In genomic region chr3:7787871-7788828, GRCh38 we compare ENCODE assay signal across 13 cellular contexts.
DNase-seq lines count a peak whose midpoint lies in the region; TF ChIP-seq lines count a peak whose summit lies in the region.
"Had no signal": no experiment of that assay in that cellular context is flagged by ENCODE, and none has a peak within 500 bp of the region (broad histone marks: within the 10 kb centered on the region; RNA-seq: fewer than 3 reads in every experiment).

No MANE protein-coding gene starts in this region.

- H3K79me2 ChIP-seq in OCI-LY3 (ENCODE audit: low read length) = no peaks in the 10 kb centered on the region
- no peaks in the 10 kb centered on the region for H3K79me2 ChIP-seq in mesendoderm (ENCODE audit: control insufficient read depth, insufficient read depth, low read length)

- H4K20me1 ChIP-seq in OCI-LY3 (ENCODE audit: insufficient read depth, low read length) = no peaks in the 10 kb centered on the region

- H3K18ac ChIP-seq in mesendoderm (ENCODE audit: low read length) = peak overlapping the region; percentile 83

- H3K9ac ChIP-seq in OCI-LY3 (ENCODE audit: low read length) (no peak overlapping the region), mesendoderm (ENCODE audit: low read length) (no peak overlapping the region)

- H3K56ac ChIP-seq in mesendoderm (ENCODE audit: low read length) = peak overlapping the region; percentile 38

- no peak overlapping the region for H2AK5ac ChIP-seq in mesendoderm (ENCODE audit: low read length)

- H3K23ac ChIP-seq in mesendoderm (ENCODE audit: low read length) = no peak overlapping the region

- H3K4me2 ChIP-seq in OCI-LY3 (ENCODE audit: low read length) (no peak overlapping the region), mesendoderm (ENCODE audit: low read length) (no peak overlapping the region)

- WGBS in mesendoderm (ENCODE audit: extremely low coverage, insufficient coverage, low lambda C conversion rate) = no CpG with 5 or more reads among the region's 5 CpGs

- H3K4me3 ChIP-seq in OCI-LY3 (ENCODE audit: low read length) = no peak overlapping the region
- H3K4me3 ChIP-seq in mesendoderm (ENCODE audit: low read length) = no peak overlapping the region
- H3K4me3 ChIP-seq: gastroesophageal sphincter had no signal

- DNase-seq in H4 (ENCODE audit: low spot score) (peak; percentile 20), epithelial cell of prostate (ENCODE audit: low read depth, low spot score) (peak; percentile 86), mesendoderm (peak; percentile 88), cerebellar cortex (ENCODE audit: low spot score) (no peak)
- DNase-seq in stimulated activated CD4-positive, alpha-beta T cell treated with anti-CD3 and anti-CD28 coated beads, Interleukin-4, amount 100 ng/mL, for 4 hours = no peak
- DNase-seq in activated CD4-positive, alpha-beta T cell treated with anti-CD3 and anti-CD28 coated beads for 1 hour = no peak
- DNase-seq: activated CD8-positive, alpha-beta memory T cell treated with anti-CD3 and anti-CD28 coated beads for 24 hours; activated effector memory CD4-positive, alpha-beta T cell treated with Interleukin-2 at 50 U/mL for 16 hours; effector CD8-positive, alpha-beta T cell; left colon; naive thymus-derived CD4-positive, alpha-beta T cell had no signal

- no peaks in the 10 kb centered on the region for H3K9me3 ChIP-seq in OCI-LY3 (ENCODE audit: insufficient read depth, low read length)
- H3K9me3 ChIP-seq: gastroesophageal sphincter had no signal

- no peaks in the 10 kb centered on the region for H3K79me1 ChIP-seq in mesendoderm (ENCODE audit: low read length)

- H3K4me1 ChIP-seq in OCI-LY3 (ENCODE audit: low read length) (no peaks in the 10 kb centered on the region), mesendoderm (ENCODE audit: control insufficient read depth, low read depth, low read length) (peaks cover 13% of the 10 kb centered on the region)
- H3K4me1 ChIP-seq: gastroesophageal sphincter had no signal

- H2BK120ac ChIP-seq in mesendoderm (ENCODE audit: low read depth, low read length) = no peak overlapping the region

- peak overlapping the region; percentile 70 for H2BK5ac ChIP-seq in mesendoderm (ENCODE audit: low read length)

- H4K8ac ChIP-seq in mesendoderm (ENCODE audit: low read depth, low read length) = no peak overlapping the region

- no peak overlapping the region for H2BK15ac ChIP-seq in mesendoderm (replicated peaks; ENCODE audit: low read depth)

- H3K4ac ChIP-seq in mesendoderm (ENCODE audit: low read depth, low read length) = peak overlapping the region; percentile 52

- 0 out of 2 replicates have a peak, but pooled peaks have one; percentile 22 for TF ChIP-seq CTCF in OCI-LY3 (IDR thresholded peaks at IDR 0.05; ENCODE audit: low read depth, low read length)

- no peak overlapping the region for H4K5ac ChIP-seq in mesendoderm (ENCODE audit: low read length)

- no peaks in the 10 kb centered on the region for H3K27me3 ChIP-seq in OCI-LY3 (ENCODE audit: low read depth, low read length)
- no peaks in the 10 kb centered on the region for H3K27me3 ChIP-seq in mesendoderm (ENCODE audit: insufficient read depth, low read length, poor library complexity)
- H3K27me3 ChIP-seq: gastroesophageal sphincter had no signal

- no peaks in the 10 kb centered on the region for H3K36me3 ChIP-seq in OCI-LY3 (replicated peaks; ENCODE audit: low read depth, low read length)
- H3K36me3 ChIP-seq in mesendoderm (ENCODE audit: control insufficient read depth, insufficient read depth, low read length) = no peaks in the 10 kb centered on the region
- H3K36me3 ChIP-seq: gastroesophageal sphincter had no signal

- H2AFZ ChIP-seq in OCI-LY3 (ENCODE audit: low read depth, low read length) = no peak overlapping the region

- H3K27ac ChIP-seq in OCI-LY3 (ENCODE audit: low read length) = no peak overlapping the region
- H3K27ac ChIP-seq in epithelial cell of prostate = peak overlapping the region; percentile 8
- H3K27ac ChIP-seq in mesendoderm (ENCODE audit: low read depth, low read length) = peak overlapping the region; percentile 60
- H3K27ac ChIP-seq: gastroesophageal sphincter had no signal

Comparison
In these comparisons a context has a peak if more than half of its experiments do, and no peak if none do; other contexts are left out.
1. DNase-seq: peak in H4 (single experiment), epithelial cell of prostate (single experiment) and mesendoderm (single experiment); none in stimulated activated CD4-positive, alpha-beta T cell treated with anti-CD3 and anti-CD28 coated beads, Interleukin-4, amount 100 ng/mL, for 4 hours (0 of 2), activated CD4-positive, alpha-beta T cell treated with anti-CD3 and anti-CD28 coated beads for 1 hour (single experiment) and cerebellar cortex (single experiment).